ENCODE assay signal across 21 cellular contexts in genomic region chr1:66690666-66691381, GRCh38.
A peak's percentile ranks its signal among the peaks of the same experiment; 100 is the strongest.
DNase-seq lines count a peak whose midpoint lies in the region; ATAC-seq, FAIRE-seq and TF ChIP-seq lines count a peak whose summit lies in the region.
"Had no signal": no experiment of that assay in that cellular context is flagged by ENCODE, and none has a peak within 500 bp of the region (broad histone marks: within the 10 kb centered on the region; RNA-seq: fewer than 3 reads in every experiment).

No MANE protein-coding gene starts in this region.

- WGBS in H1 (ENCODE audit: extremely low coverage in 1 of 2, insufficient coverage in 1 of 2, insufficient read length in 1 of 2, insufficient replicate concordance in 2 of 2, low coverage in 1 of 2, low lambda C conversion rate in 2 of 2, missing lambda C conversion rate in 1 of 2), 2 experiments: 81% methylated on average over 7 of the region's 7 CpGs; no CpG with 5 or more reads in 1 of the 2 experiments

- H2BK20ac ChIP-seq in H1 (ENCODE audit: low read length): no peak overlapping the region

- POLR2A ChIA-PET in H1 (lab: Charles Lee; ENCODE audit: partially characterized antibody): no interaction called here

- H3K4ac ChIP-seq in H1 (replicated peaks; ENCODE audit: insufficient read length, low read depth, low read length): no peak overlapping the region

- no peak for TF ChIP-seq POLR2A in H1 (IDR thresholded peaks at IDR 0.05; ENCODE audit: control extremely low read depth in 1 of 2, low read depth in 2 of 2, low read length in 2 of 2)

- H3K18ac ChIP-seq in H1 (ENCODE audit: extremely low read depth, low read length): no peak overlapping the region

- H3K56ac ChIP-seq in H1 (replicated peaks; ENCODE audit: insufficient read length, low read depth, low read length): no peak overlapping the region

- no peak overlapping the region for H4K91ac ChIP-seq in H1 (replicated peaks; ENCODE audit: insufficient read length, low read length)

- no peak overlapping the region for H3K9ac ChIP-seq in H1 (replicated peaks in 1 of 4; ENCODE audit: extremely low read depth in 1 of 4, low read depth in 3 of 4, low read length in 3 of 4)

- no peaks in the 10 kb centered on the region for H3K27me3 ChIP-seq in H1 (replicated peaks in 1 of 4; ENCODE audit: control insufficient read depth in 3 of 4, extremely low read depth in 1 of 4, insufficient read depth in 3 of 4, low read length in 3 of 4)
- H3K27me3 ChIP-seq: BE2C had no signal

- peak; percentile 22 for DNase-seq in AG10803 (ENCODE audit: low read depth)
- DNase-seq in NCI-H526 (lab: John Stamatoyannopoulos, UW): peak; percentile 78 to 89
- no peak for DNase-seq in H1 (ENCODE audit: low read depth in 1 of 2, low spot score in 2 of 2)
- DNase-seq in mucosa of descending colon: no peak
- DNase-seq in activated T-cell treated with anti-CD3 and anti-CD28 coated beads for 4 hours: no peak
- no peak for DNase-seq in activated gamma-delta T cell treated with Interleukin-2 at 50 U/mL for 16 hours
- no peak for DNase-seq in NCI-H226
- DNase-seq: 8988T; BE2C; Caco-2; CD4-positive, alpha-beta T cell; DMS153; GOT3; NCI-H1092 treated with DMSO at 0.1 percent for 48 hours; NCI-H146; NCI-H2029 treated with DMSO at 0.1 percent for 48 hours; NCI-H2171 treated with DMSO at 0.1 percent for 48 hours; PC-9 had no signal

- no peaks in the 10 kb centered on the region for H3K23me2 ChIP-seq in H1 (ENCODE audit: low read depth, low read length)

- no peaks in the 10 kb centered on the region for H3K79me2 ChIP-seq in H1 (ENCODE audit: control insufficient read depth in 1 of 2, insufficient read depth in 2 of 2, low read length in 2 of 2)

- no peak overlapping the region for H3K23ac ChIP-seq in H1 (ENCODE audit: insufficient read length)

- intact Hi-C loops in mucosa of descending colon (cut with DNase I, micrococcal nuclease): no loop called here

- no peak for TF ChIP-seq RAD21 in H1 (IDR thresholded peaks at IDR 0.05 in 1 of 2, conservative IDR thresholded peaks at IDR 0.05 in 1 of 2; ENCODE audit: low read depth in 2 of 2, low read length in 2 of 2)

- H3K9me3 ChIP-seq in H1 (ENCODE audit: insufficient read depth in 2 of 2, low read depth in 1 of 2, low read length in 1 of 2) (no peaks in the 10 kb centered on the region), mucosa of descending colon (no peaks in the 10 kb centered on the region)
- H3K9me3 ChIP-seq: BE2C, Caco-2 had no signal

- H4K8ac ChIP-seq in H1 (ENCODE audit: extremely low read depth, insufficient read depth, low read length): no peak overlapping the region

- ATAC-seq in mucosa of descending colon: peak; percentile 56
- no peak for ATAC-seq in HG03159 (IDR thresholded peaks at IDR 0.05; ENCODE audit: unreplicated experiment)
- ATAC-seq: GM12878, K562 had no signal

- no peak overlapping the region for H2BK12ac ChIP-seq in H1 (ENCODE audit: low read depth, low read length)

- no peak overlapping the region for H4K5ac ChIP-seq in H1 (ENCODE audit: insufficient read length, low read depth, low read length)

- no peak overlapping the region for H2BK15ac ChIP-seq in H1 (ENCODE audit: low read length)

- no peak overlapping the region; a peak in 1 of 4 replicates for H3K4me2 ChIP-seq in H1 (ENCODE audit: insufficient read depth in 1 of 2, low read depth in 2 of 2, low read length in 2 of 2)
- H3K4me2 ChIP-seq: PC-9 had no signal

- H3K4me3 ChIP-seq in AG10803 (ENCODE audit: low read length): no peak overlapping the region
- H3K4me3 ChIP-seq in H1 (ENCODE audit: extremely low read depth in 1 of 4, insufficient read depth in 2 of 4, low read depth in 3 of 4, low read length in 4 of 4): no peak overlapping the region
- no peak overlapping the region for H3K4me3 ChIP-seq in mucosa of descending colon
- H3K4me3 ChIP-seq: GM12878, K562, PC-9 had no signal

- no peak overlapping the region for H3K27ac ChIP-seq in H1 (ENCODE audit: low read depth, low read length)
- H3K27ac ChIP-seq: PC-9 had no signal

- no peak overlapping the region for H2BK5ac ChIP-seq in H1 (ENCODE audit: low read depth, low read length)

- H3K14ac ChIP-seq in H1 (ENCODE audit: insufficient read length): no peak overlapping the region

- CTCF ChIA-PET in H1 (lab: Charles Lee; ENCODE audit: partially characterized antibody): no interaction called here

- H2AFZ ChIP-seq in H1 (ENCODE audit: low read length): 0 out of 2 replicates have a peak overlapping the region, but pooled peaks have one; percentile 2
- H2AFZ ChIP-seq: PC-9 had no signal

- no peak for TF ChIP-seq EP300 in H1 (IDR thresholded peaks at IDR 0.05; ENCODE audit: borderline replicate concordance in 1 of 2, low read depth in 2 of 2, low read length in 2 of 2)

- no peaks in the 10 kb centered on the region for H4K20me1 ChIP-seq in H1 (replicated peaks in 1 of 2; ENCODE audit: control insufficient read depth in 1 of 2, insufficient read depth in 2 of 2, low read length in 2 of 2)

- FAIRE-seq in H1 (lab: Jason Lieb, UNC): peak; percentile 19
- FAIRE-seq: GM12878, K562 had no signal

- no peak overlapping the region for H2AK5ac ChIP-seq in H1 (ENCODE audit: low read depth, low read length)

- no peaks in the 10 kb centered on the region for H3K36me3 ChIP-seq in H1 (ENCODE audit: control insufficient read depth in 2 of 4, insufficient read depth in 4 of 4, low read length in 3 of 4)
- H3K36me3 ChIP-seq in mucosa of descending colon (ENCODE audit: low read depth): no peaks in the 10 kb centered on the region
- H3K36me3 ChIP-seq: BE2C had no signal

- no peak overlapping the region for H2BK120ac ChIP-seq in H1 (replicated peaks; ENCODE audit: low read depth, low read length)

- TF ChIP-seq CTCF in AG10803 (conservative IDR thresholded peaks at IDR 0.05; ENCODE audit: low read length): no peak
- no peak for TF ChIP-seq CTCF in H1 (IDR thresholded peaks at IDR 0.05; ENCODE audit: control extremely low read depth in 1 of 3, insufficient read depth in 1 of 3, low read depth in 1 of 3, low read length in 3 of 3)
- TF ChIP-seq CTCF in mucosa of descending colon (IDR thresholded peaks at IDR 0.05): no peak

- H3K79me1 ChIP-seq in H1 (ENCODE audit: low read depth, low read length): no peaks in the 10 kb centered on the region

- H3K4me1 ChIP-seq in H1 (replicated peaks in 1 of 4; ENCODE audit: control insufficient read depth in 3 of 4, insufficient read depth in 4 of 4, low read length in 3 of 4) (peaks cover 0 to 2% (median 0%) of the 10 kb centered on the region in 4 experiments; a peak in 1 of 7 replicates), mucosa of descending colon (ENCODE audit: low read depth) (no peaks in the 10 kb centered on the region)
- H3K4me1 ChIP-seq: BE2C, Caco-2 had no signal

TF ChIP-seq in H1, 55 proteins besides CTCF, POLR2A, EP300 and RAD21:
- TF ChIP-seq USF2 (IDR thresholded peaks at IDR 0.05; ENCODE audit: low read length) (no peak), ATF3 (IDR thresholded peaks at IDR 0.05; ENCODE audit: insufficient read depth, low read depth, low read length) (no peak), TAF1 (IDR thresholded peaks at IDR 0.05; ENCODE audit: low read depth, low read length) (no peak), SIRT6 (IDR thresholded peaks at IDR 0.05; ENCODE audit: low read length) (no peak), HDAC6 (IDR thresholded peaks at IDR 0.05; ENCODE audit: low read depth, low read length) (no peak), SIX5 (IDR thresholded peaks at IDR 0.05; ENCODE audit: low read depth, low read length) (no peak), MAX (IDR thresholded peaks at IDR 0.05) (no peak), CBX8 (IDR thresholded peaks at IDR 0.05; ENCODE audit: borderline replicate concordance, low read depth, low read length) (no peak), SP1 (IDR thresholded peaks at IDR 0.05; ENCODE audit: low read depth, low read length) (no peak), POLR2AphosphoS5 (IDR thresholded peaks at IDR 0.05; ENCODE audit: low read depth, low read length) (no peak), TBP (IDR thresholded peaks at IDR 0.05; ENCODE audit: low read depth, low read length) (no peak), EZH2 (IDR thresholded peaks at IDR 0.05; ENCODE audit: low read depth, low read length, severe bottlenecking) (no peak), BRCA1 (IDR thresholded peaks at IDR 0.05; ENCODE audit: low read depth, low read length) (no peak), SAP30 (IDR thresholded peaks at IDR 0.05; ENCODE audit: insufficient read depth, insufficient replicate concordance, low read length) (no peak), GABPA (IDR thresholded peaks at IDR 0.05; ENCODE audit: borderline replicate concordance, insufficient read depth, low read length) (no peak), RNF2 (IDR thresholded peaks at IDR 0.05; ENCODE audit: borderline replicate concordance, low read depth, low read length, missing control alignments, poor library complexity, severe bottlenecking) (no peak), NANOG (IDR thresholded peaks at IDR 0.05; ENCODE audit: insufficient read depth, low read depth, low read length, poor library complexity, severe bottlenecking) (no peak)
TF ChIP-seq in H1: peak in this region for 0.

Comparison
In these comparisons a context has a peak if more than half of its experiments do, and no peak if none do; other contexts are left out.
1. DNase-seq: peak in AG10803 (single experiment) and NCI-H526 (2 of 2); none in H1 (0 of 2), mucosa of descending colon (0 of 3), activated T-cell treated with anti-CD3 and anti-CD28 coated beads for 4 hours (single experiment), activated gamma-delta T cell treated with Interleukin-2 at 50 U/mL for 16 hours (single experiment) and NCI-H226 (single experiment).